ENCODE assay signal across 10 cellular contexts in the genomic region with DNA sequence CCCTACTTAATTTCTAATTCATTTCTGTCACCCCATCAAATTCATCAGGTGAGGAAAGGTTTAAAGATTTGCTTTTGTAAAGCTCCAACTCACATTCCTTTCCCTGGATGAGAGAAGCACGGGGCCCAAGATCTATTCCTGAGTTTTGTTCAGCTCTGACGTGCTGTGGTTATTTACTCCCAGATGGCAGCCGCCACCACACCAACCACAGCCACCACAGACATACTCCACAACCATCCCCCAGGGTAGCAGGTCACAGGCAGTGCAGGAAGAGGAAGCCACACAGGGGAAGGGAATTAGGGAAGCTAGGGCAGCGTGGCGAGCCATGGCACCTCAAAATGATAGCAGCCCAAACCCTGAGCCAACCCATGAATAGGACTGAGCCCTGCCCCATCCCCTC.
DNase-seq lines count a peak whose midpoint lies in the region; ATAC-seq, FAIRE-seq and TF ChIP-seq lines count a peak whose summit lies in the region.
"Had no signal": no experiment of that assay in that cellular context is flagged by ENCODE, and none has a peak within 500 bp of the region (broad histone marks: within the 10 kb centered on the region; RNA-seq: fewer than 3 reads in every experiment).

No MANE protein-coding gene starts in this region.

- H2AFZ ChIP-seq in HepG2 (ENCODE audit: low read length) = no peak overlapping the region

- no peaks in the 10 kb centered on the region for H3K27me3 ChIP-seq in right lobe of liver
- peaks cover 0 to 6% of the 10 kb centered on the region in 2 experiments; a peak in 2 of 5 replicates for H3K27me3 ChIP-seq in HepG2 (ENCODE audit: control insufficient read depth in 1 of 2, insufficient read depth in 2 of 2, low read length in 2 of 2)
- H3K27me3 ChIP-seq in effector memory CD4-positive, alpha-beta T cell (replicated peaks; ENCODE audit: control insufficient read depth, insufficient read depth, low read length, poor library complexity, severe bottlenecking) = no peaks in the 10 kb centered on the region

- no TSS peak for BruUV-seq in HepG2 (replicated peaks; lab: Mats Ljungman, UMichigan)

- POLR2A ChIA-PET in HepG2 (lab: Yijun Ruan, JAX) = no interaction called here

- TF ChIP-seq CTCF in right lobe of liver (IDR thresholded peaks at IDR 0.05) = no peak
- TF ChIP-seq CTCF in HepG2 (CRISPR knock-in tag; IDR thresholded peaks at IDR 0.05) = no peak

- no peak for FAIRE-seq in HepG2 (lab: Jason Lieb, UNC)

- no peak for TF ChIP-seq EP300 in HepG2 (IDR thresholded peaks at IDR 0.05; ENCODE audit: low read depth in 2 of 2, low read length in 2 of 2)
- TF ChIP-seq EP300 in HepG2 (CRISPR knock-in tag; IDR thresholded peaks at IDR 0.05; ENCODE audit: borderline replicate concordance) = no peak

- no peak overlapping the region for H3K9ac ChIP-seq in HepG2 (ENCODE audit: insufficient read depth, low read depth, low read length)

- no peak for DNase-seq in right lobe of liver
- no peak for DNase-seq in HepG2 (ENCODE audit: low spot score)
- DNase-seq in T1000 (lab: John Stamatoyannopoulos, UW) = peak; percentile 54
- peak; percentile 26 for DNase-seq in hepatic stellate cell (ENCODE audit: low spot score)
- DNase-seq in effector memory CD4-positive, alpha-beta T cell = no peak
- DNase-seq in RPMI8226 = no peak
- DNase-seq in activated CD4-positive, alpha-beta T cell treated with anti-CD3 and anti-CD28 coated beads for 48 hours = no peak
- DNase-seq: midbrain, NCI-H748 treated with DMSO at 0.1 percent for 48 hours had no signal

- intact Hi-C loops in right lobe of liver (cut with DNase I) (no loop called here), HepG2 (cut with micrococcal nuclease; ENCODE audit: unreplicated experiment) (no loop called here)

- H3K79me2 ChIP-seq in HepG2 (ENCODE audit: insufficient read depth, low read length) = no peaks in the 10 kb centered on the region

- in situ Hi-C loops in HepG2 (cut with HindIII; ENCODE audit: extremely low pct_ligation_motif_present, low pct_unique_long_range_greater_than_20kb) = no loop called here

- CTCF ChIA-PET in HepG2 (lab: Yijun Ruan, JAX; ENCODE audit: low intra/inter-chr PET ratio, low total read pairs) = no interaction called here

- no peak overlapping the region for H3K4me2 ChIP-seq in HepG2 (ENCODE audit: low read depth, low read length)

- ATAC-seq in right lobe of liver (peak; percentile 45 to 58 (median 52)), HepG2 (no peak), GM21786 (IDR thresholded peaks at IDR 0.05; ENCODE audit: unreplicated experiment) (no peak)

- H4K20me1 ChIP-seq in HepG2 (ENCODE audit: insufficient read depth, low read length) = no peaks in the 10 kb centered on the region

- WGBS in right lobe of liver (ENCODE audit: insufficient coverage, low coverage, low lambda C conversion rate, missing lambda C conversion rate) = 79% methylated on average over 3 of the region's 5 CpGs
- WGBS in HepG2 (ENCODE audit: low lambda C conversion rate) = 3% methylated on average over 5 of the region's 5 CpGs

- no peaks in the 10 kb centered on the region for H3K36me3 ChIP-seq in right lobe of liver
- H3K36me3 ChIP-seq in HepG2 (replicated peaks in 1 of 2; ENCODE audit: control insufficient read depth in 1 of 2, insufficient read depth in 2 of 2, low read length in 2 of 2) = no peaks in the 10 kb centered on the region
- H3K36me3 ChIP-seq in effector memory CD4-positive, alpha-beta T cell (ENCODE audit: control insufficient read depth, insufficient read depth, low read length) = no peaks in the 10 kb centered on the region

- no peak for TF ChIP-seq RAD21 in HepG2 (CRISPR knock-in tag; IDR thresholded peaks at IDR 0.05)

- H3K9me3 ChIP-seq in right lobe of liver = no peaks in the 10 kb centered on the region
- no peaks in the 10 kb centered on the region for H3K9me3 ChIP-seq in HepG2 (ENCODE audit: low read length)
- no peaks in the 10 kb centered on the region for H3K9me3 ChIP-seq in effector memory CD4-positive, alpha-beta T cell (ENCODE audit: control insufficient read depth, low read length)

- no peak overlapping the region for H3K4me3 ChIP-seq in right lobe of liver
- no peak overlapping the region for H3K4me3 ChIP-seq in HepG2 (replicated peaks in 1 of 3; ENCODE audit: insufficient read depth in 1 of 3, low read depth in 2 of 3, low read length in 3 of 3)
- no peak overlapping the region for H3K4me3 ChIP-seq in effector memory CD4-positive, alpha-beta T cell (ENCODE audit: insufficient read depth, low read depth, low read length, poor library complexity, severe bottlenecking)

- no peak for TF ChIP-seq POLR2A in right lobe of liver (IDR thresholded peaks at IDR 0.05)
- TF ChIP-seq POLR2A in HepG2 (IDR thresholded peaks at IDR 0.05; ENCODE audit: insufficient read depth in 1 of 2, low read depth in 2 of 2, low read length in 2 of 2) = no peak

- H3K27ac ChIP-seq in right lobe of liver (no peak overlapping the region), HepG2 (ENCODE audit: extremely low read length, insufficient read depth, low read length) (no peak overlapping the region)
- no peak overlapping the region for H3K27ac ChIP-seq in effector memory CD4-positive, alpha-beta T cell (ENCODE audit: insufficient read depth, low read length, poor library complexity, severe bottlenecking)

- H3K4me1 ChIP-seq in right lobe of liver (no peaks in the 10 kb centered on the region), HepG2 (ENCODE audit: insufficient read depth, low read length) (no peaks in the 10 kb centered on the region)
- H3K4me1 ChIP-seq in effector memory CD4-positive, alpha-beta T cell (ENCODE audit: control insufficient read depth, insufficient read depth, low read length, poor library complexity, severe bottlenecking) = no peaks in the 10 kb centered on the region

TF ChIP-seq in HepG2, 621 proteins besides CTCF, POLR2A, EP300 and RAD21:
- TF ChIP-seq ATF5 (CRISPR knock-in tag; IDR thresholded peaks at IDR 0.05; ENCODE audit: low read depth) (no peak), ZFP82 (CRISPR knock-in tag; IDR thresholded peaks at IDR 0.05; ENCODE audit: borderline replicate concordance) (no peak), FOSL2 (CRISPR knock-in tag; IDR thresholded peaks at IDR 0.05) (no peak), ZNF703 (CRISPR knock-in tag; IDR thresholded peaks at IDR 0.05; ENCODE audit: borderline replicate concordance) (no peak), MXD3 (CRISPR knock-in tag; IDR thresholded peaks at IDR 0.05) (no peak), RARA (CRISPR knock-in tag; IDR thresholded peaks at IDR 0.05) (no peak), RFXANK (CRISPR knock-in tag; IDR thresholded peaks at IDR 0.05) (no peak), HMG20A (CRISPR knock-in tag; IDR thresholded peaks at IDR 0.05; ENCODE audit: borderline replicate concordance) (no peak), ZNF558 (CRISPR knock-in tag; IDR thresholded peaks at IDR 0.05; ENCODE audit: borderline replicate concordance) (no peak), ZNF674 (CRISPR knock-in tag; IDR thresholded peaks at IDR 0.05; ENCODE audit: low read depth) (no peak), CCDC6 (CRISPR knock-in tag; IDR thresholded peaks at IDR 0.05) (no peak), TRIM22 (IDR thresholded peaks at IDR 0.05) (no peak), DRAP1 (CRISPR knock-in tag; IDR thresholded peaks at IDR 0.05) (no peak), HCFC1 (IDR thresholded peaks at IDR 0.05; ENCODE audit: low read depth, low read length) (no peak)
- TF ChIP-seq, protein P1, sequence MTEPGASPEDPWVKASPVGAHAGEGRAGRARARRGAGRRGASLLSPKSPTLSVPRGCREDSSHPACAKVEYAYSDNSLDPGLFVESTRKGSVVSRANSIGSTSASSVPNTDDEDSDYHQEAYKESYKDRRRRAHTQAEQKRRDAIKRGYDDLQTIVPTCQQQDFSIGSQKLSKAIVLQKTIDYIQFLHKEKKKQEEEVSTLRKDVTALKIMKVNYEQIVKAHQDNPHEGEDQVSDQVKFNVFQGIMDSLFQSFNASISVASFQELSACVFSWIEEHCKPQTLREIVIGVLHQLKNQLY (CRISPR knock-in tag; IDR thresholded peaks at IDR 0.05) = no peak
TF ChIP-seq in HepG2: peak in this region for 0.

Comparison
In these comparisons a context has a peak if more than half of its experiments do, and no peak if none do; other contexts are left out.
1. ATAC-seq: peak in right lobe of liver (4 of 4); none in HepG2 (single experiment) and GM21786 (single experiment).
2. DNase-seq: peak in T1000 (single experiment) and hepatic stellate cell (single experiment); none in right lobe of liver (0 of 3), HepG2 (single experiment), effector memory CD4-positive, alpha-beta T cell (0 of 3), RPMI8226 (single experiment) and activated CD4-positive, alpha-beta T cell treated with anti-CD3 and anti-CD28 coated beads for 48 hours (single experiment).